1 cellular context compared by ENCODE assay signal in genomic region chr4:88696620-88697019, GRCh38.
TF ChIP-seq lines count a peak whose summit lies in the region.

No MANE protein-coding gene starts in this region.

TF ChIP-seq in K562, 482 proteins besides CTCF, POLR2A, EP300 and RAD21 (continued from another document):
- TF ChIP-seq RREB1 (CRISPR knock-in tag; IDR thresholded peaks at IDR 0.05) (no peak), RB1 (IDR thresholded peaks at IDR 0.05; ENCODE audit: low read depth) (no peak)
